Comparison of ENCODE assay signal across 11 cellular contexts in the genomic region with DNA sequence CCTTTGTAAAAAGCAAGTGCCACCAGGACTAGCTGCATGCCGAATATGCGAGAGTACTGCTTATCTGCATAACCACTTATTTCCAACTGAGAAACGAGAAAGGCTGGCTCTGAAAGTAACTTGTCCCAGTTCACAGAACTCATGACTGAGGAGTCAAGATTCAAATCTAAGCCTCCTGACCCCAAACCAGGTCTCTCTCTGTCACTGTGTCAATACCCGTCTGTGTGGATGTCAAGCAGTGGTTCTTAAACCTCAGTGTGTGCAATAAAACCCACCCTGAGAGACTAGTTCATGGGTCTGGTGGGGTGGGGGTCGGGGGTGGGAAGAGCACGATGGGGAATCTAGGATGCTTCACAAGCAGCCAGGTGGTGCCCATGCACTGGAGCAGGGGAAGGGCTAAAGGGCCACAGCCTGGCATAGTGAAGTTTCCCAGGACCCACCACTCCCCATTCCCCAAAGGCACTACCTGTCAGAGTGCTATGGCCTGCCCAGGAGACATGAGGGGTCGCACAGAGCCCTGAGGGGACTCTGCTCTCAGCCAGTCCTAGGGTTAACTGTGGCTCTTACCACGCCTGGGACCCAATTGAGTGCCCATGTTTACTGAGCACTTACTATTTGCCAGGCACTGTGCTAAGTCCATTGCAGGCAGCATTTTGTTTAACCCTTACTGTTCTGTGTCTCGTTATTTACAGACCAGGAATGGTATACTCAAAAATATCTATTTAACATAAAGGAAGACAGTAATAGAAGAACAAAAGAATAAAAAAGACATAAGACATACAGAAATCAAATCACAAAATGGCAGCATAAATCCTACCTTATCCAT. TPM values are rescaled to one million over a fixed set of nuclear protein-coding genes. Genes with fewer than 3 reads are reported as not detected.
DNase-seq lines count a peak whose midpoint lies in the region; ATAC-seq and TF ChIP-seq lines count a peak whose summit lies in the region.
"Had no signal": no experiment of that assay in that cellular context is flagged by ENCODE, and none has a peak within 500 bp of the region (broad histone marks: within the 10 kb centered on the region; RNA-seq: fewer than 3 reads in every experiment).

No MANE protein-coding gene starts in this region.

- no peaks in the 10 kb centered on the region for H3K9me3 ChIP-seq in WERI-Rb-1 (ENCODE audit: severe bottlenecking)
- no peaks in the 10 kb centered on the region for H3K9me3 ChIP-seq in hepatocyte (ENCODE audit: low read depth)
- no peaks in the 10 kb centered on the region for H3K9me3 ChIP-seq in suprapubic skin

- H3K4me3 Mint-ChIP-seq in activated T-cell treated with anti-CD3 and anti-CD28 coated beads, Interleukin-2, amount 50 U/mL, for 72 hours = peak overlapping the region; percentile 56 to 66

- peaks cover 99% of the 10 kb centered on the region for H3K4me1 Mint-ChIP-seq in activated T-cell treated with anti-CD3 and anti-CD28 coated beads, Interleukin-2, amount 50 U/mL, for 72 hours (ENCODE audit: low read depth)

- H3K4me3 ChIP-seq in WERI-Rb-1 (ENCODE audit: low read depth, low read length) (no peak overlapping the region), hepatocyte (no peak overlapping the region), suprapubic skin (no peak overlapping the region)

- 70% methylated on average over 9 of the region's 9 CpGs for WGBS in hepatocyte (ENCODE audit: low lambda C conversion rate, missing lambda C conversion rate)
- WGBS in suprapubic skin = 51% methylated on average over 9 of the region's 9 CpGs

- peaks cover 100% of the 10 kb centered on the region for H3K79me2 ChIP-seq in hepatocyte

- peak overlapping the region; percentile 75 for H3K27ac ChIP-seq in WERI-Rb-1
- peak overlapping the region; percentile 94 for H3K27ac ChIP-seq in hepatocyte
- H3K27ac ChIP-seq in suprapubic skin = peak overlapping the region; percentile 85

- H3K27me3 ChIP-seq in WERI-Rb-1 (ENCODE audit: insufficient read depth, low read depth, severe bottlenecking) (no peaks in the 10 kb centered on the region), hepatocyte (no peaks in the 10 kb centered on the region), suprapubic skin (no peaks in the 10 kb centered on the region)

- no peaks in the 10 kb centered on the region for H3K27me3 Mint-ChIP-seq in activated T-cell treated with anti-CD3 and anti-CD28 coated beads, Interleukin-2, amount 50 U/mL, for 72 hours (ENCODE audit: low read depth)

- peak overlapping the region; percentile 89 for H3K27ac Mint-ChIP-seq in activated T-cell treated with anti-CD3 and anti-CD28 coated beads, Interleukin-2, amount 50 U/mL, for 72 hours

- peaks cover 77% of the 10 kb centered on the region for H3K4me1 ChIP-seq in hepatocyte (ENCODE audit: insufficient read depth)
- H3K4me1 ChIP-seq in suprapubic skin = peaks cover 100% of the 10 kb centered on the region

- H4K20me1 ChIP-seq in hepatocyte (ENCODE audit: insufficient read depth, poor library complexity, severe bottlenecking) = peaks cover 100% of the 10 kb centered on the region

- no peak for TF ChIP-seq CTCF in WERI-Rb-1 (IDR thresholded peaks at IDR 0.05; ENCODE audit: low read depth, low read length)
- no peak for TF ChIP-seq CTCF in hepatocyte (IDR thresholded peaks at IDR 0.05; ENCODE audit: poor library complexity)
- no peak for TF ChIP-seq CTCF in suprapubic skin (IDR thresholded peaks at IDR 0.05)

- no peak overlapping the region for H3K4me2 ChIP-seq in hepatocyte

- TF ChIP-seq EP300 in suprapubic skin (IDR thresholded peaks at IDR 0.05) = no peak

- no peaks in the 10 kb centered on the region; the same call in 1 of the 2 replicates for H3K36me3 ChIP-seq in WERI-Rb-1
- H3K36me3 ChIP-seq in hepatocyte (replicated peaks; ENCODE audit: insufficient read depth, low read depth) = no peaks in the 10 kb centered on the region
- H3K36me3 ChIP-seq in suprapubic skin = no peaks in the 10 kb centered on the region

- H3K36me3 Mint-ChIP-seq in activated T-cell treated with anti-CD3 and anti-CD28 coated beads, Interleukin-2, amount 50 U/mL, for 72 hours (ENCODE audit: insufficient read depth in 2 of 2) = peaks cover 0 to 5% of the 10 kb centered on the region in 2 donors

- no peak for DNase-seq in activated T-cell treated with anti-CD3 and anti-CD28 coated beads, Interleukin-2, amount 50 U/mL, for 72 hours
- no peak for DNase-seq in activated T-cell treated with anti-CD3 and anti-CD28 coated beads, Interleukin-2, amount 50 U/mL, for 1 hour
- DNase-seq in WERI-Rb-1 (no peak), hepatocyte (ENCODE audit: low spot score) (peak; percentile 5), suprapubic skin (ENCODE audit: low spot score in 2 of 2) (no peak), NCI-H345 treated with DMSO at 0.1 percent for 48 hours (lab: John Stamatoyannopoulos, UW; ENCODE audit: unreplicated experiment) (no peak)
- DNase-seq: activated CD4-positive, alpha-beta T cell treated with anti-CD3 and anti-CD28 coated beads, Interleukin-2, amount 50 U/mL, for 1 hour; occipital lobe; OCI-M1 had no signal

- H3K9me2 ChIP-seq in hepatocyte (replicated peaks; ENCODE audit: insufficient read depth) = no peaks in the 10 kb centered on the region

- H3K9me3 Mint-ChIP-seq in activated T-cell treated with anti-CD3 and anti-CD28 coated beads, Interleukin-2, amount 50 U/mL, for 72 hours = no peaks in the 10 kb centered on the region

- no peak for ATAC-seq in activated T-cell treated with anti-CD3 and anti-CD28 coated beads, Interleukin-2, amount 50 U/mL, for 72 hours (replicated peaks in 1 of 2)
- no peak for ATAC-seq in HG03175 (IDR thresholded peaks at IDR 0.05; ENCODE audit: unreplicated experiment)
- no peak for ATAC-seq in GM21360 (IDR thresholded peaks at IDR 0.05; ENCODE audit: unreplicated experiment)

- TF ChIP-seq POLR2A in suprapubic skin (IDR thresholded peaks at IDR 0.05) = no peak

- no peak overlapping the region for H2AFZ ChIP-seq in hepatocyte

RNA-seq across cellular contexts. Expression of a gene that starts 33.4 kb away (rescaled TPM):
- total RNA-seq in activated T-cell treated with anti-CD3 and anti-CD28 coated beads, Interleukin-2, amount 50 U/mL, for 72 hours = 10 to 100 TPM; 38.1 to 47.5 TPM
- 23.0 and 27.3 TPM in 2 replicates for total RNA-seq in hepatocyte
- 41.2 and 45.7 TPM in 2 replicates for polyA plus RNA-seq in hepatocyte
- total RNA-seq in suprapubic skin = 1 to 10 TPM; 5.2 to 9.8 (median 6.4) TPM
